In genomic region chr4:42600578-42600977, GRCh38 we compare ENCODE assay signal across 16 cellular contexts. TPM values are rescaled to one million over a fixed set of nuclear protein-coding genes. Genes with fewer than 3 reads are reported as not detected.
A peak's percentile ranks its signal among the peaks of the same experiment; 100 is the strongest.
DNase-seq lines count a peak whose midpoint lies in the region; ATAC-seq lines count a peak whose summit lies in the region.
"Had no signal": no experiment of that assay in that cellular context is flagged by ENCODE, and none has a peak within 500 bp of the region (broad histone marks: within the 10 kb centered on the region; RNA-seq: fewer than 3 reads in every experiment).

No MANE protein-coding gene starts in this region.

- peaks cover 12 to 23% (median 12%) of the 10 kb centered on the region in 3 donors for H3K4me1 Mint-ChIP-seq in naive B cell
- H3K4me1 Mint-ChIP-seq: activated CD4-positive, alpha-beta T cell treated with anti-CD3 and anti-CD28 coated beads for 36 hours had no signal

- DNase-seq in Kasumi-1 (lab: John Stamatoyannopoulos, UW) (peak; percentile 3 to 50), naive B cell (peak; percentile 19), Ammon's horn (ENCODE audit: low spot score) (no peak), ureter (ENCODE audit: low spot score) (no peak)
- no peak for DNase-seq in activated CD4-positive, alpha-beta T cell treated with anti-CD3 and anti-CD28 coated beads for 1 hour
- DNase-seq: activated CD4-positive, alpha-beta T cell treated with anti-CD3 and anti-CD28 coated beads for 36 hours; CD8-positive, alpha-beta T cell; foreskin fibroblast; NCI-H1417 treated with DMSO at 0.1 percent for 48 hours; NCI-H524 treated with DMSO at 0.1 percent for 48 hours had no signal

- no peaks in the 10 kb centered on the region for H3K27me3 Mint-ChIP-seq in naive B cell
- H3K27me3 Mint-ChIP-seq: activated CD4-positive, alpha-beta T cell treated with anti-CD3 and anti-CD28 coated beads for 36 hours; central memory CD8-positive, alpha-beta T cell; stimulated activated memory B cell treated with anti-CD40 and anti-IgM and Interleukin-4, amounts not matched to agents 10 μg/mL and 1 μg/mL and 100 μg/mL, for 72 hours had no signal

- ATAC-seq in GM18867 (IDR thresholded peaks at IDR 0.05; ENCODE audit: unreplicated experiment) (peak; percentile 60), HG02798 (IDR thresholded peaks at IDR 0.05; ENCODE audit: poor library complexity, unreplicated experiment) (peak; percentile 48), naive B cell (ENCODE audit: low read depth in 2 of 2) (peak; percentile 79 to 94)
- ATAC-seq: activated CD4-positive, alpha-beta T cell treated with anti-CD3 and anti-CD28 coated beads for 36 hours; activated naive CD4-positive, alpha-beta T cell treated with anti-CD3 and anti-CD28 coated beads, Interleukin-2, amount 50 U/mL, for 72 hours; CD8-positive, alpha-beta T cell; stimulated activated memory B cell treated with anti-CD40 and anti-IgM and Interleukin-4, amounts not matched to agents 10 μg/mL and 1 μg/mL and 100 μg/mL, for 72 hours had no signal

- peaks cover 9 to 12% of the 10 kb centered on the region in 2 donors for H3K36me3 Mint-ChIP-seq in naive B cell

- peak overlapping the region in 7 of 8 donors; percentile 23 to 80 (median 53) for H3K4me3 Mint-ChIP-seq in naive B cell
- H3K4me3 Mint-ChIP-seq: activated CD4-positive, alpha-beta T cell treated with anti-CD3 and anti-CD28 coated beads for 36 hours; activated T-helper 1 cell treated with anti-CD3 and anti-CD28 coated beads, Interleukin-12 subunit alpha, Interleukin-12 subunit beta, Interleukin-2, Interleukin-4 antibody, amounts not matched to agents 30 ng/mL and 10 ng/mL and 1 ng/mL, durations not matched to agents 14 hours and 24 hours and 36 hours; CD8-positive, alpha-beta T cell; central memory CD8-positive, alpha-beta T cell; stimulated activated memory B cell treated with anti-CD40 and anti-IgM and Interleukin-4, amounts not matched to agents 10 μg/mL and 1 μg/mL and 100 μg/mL, for 72 hours had no signal

- peak overlapping the region; percentile 24 to 87 (median 66) for H3K27ac Mint-ChIP-seq in naive B cell
- H3K27ac Mint-ChIP-seq: activated CD4-positive, alpha-beta T cell treated with anti-CD3 and anti-CD28 coated beads for 36 hours; activated naive CD4-positive, alpha-beta T cell treated with anti-CD3 and anti-CD28 coated beads, Interleukin-2, amount 50 U/mL, for 72 hours; activated T-helper 1 cell treated with anti-CD3 and anti-CD28 coated beads, Interleukin-12 subunit alpha, Interleukin-12 subunit beta, Interleukin-2, Interleukin-4 antibody, amounts not matched to agents 30 ng/mL and 10 ng/mL and 1 ng/mL, durations not matched to agents 14 hours and 24 hours and 36 hours; CD8-positive, alpha-beta T cell; stimulated activated memory B cell treated with anti-CD40 and anti-IgM and Interleukin-4, amounts not matched to agents 10 μg/mL and 1 μg/mL and 100 μg/mL, for 72 hours had no signal

- H3K9me3 Mint-ChIP-seq in naive B cell: no peaks in the 10 kb centered on the region
- H3K9me3 Mint-ChIP-seq: activated naive CD4-positive, alpha-beta T cell treated with anti-CD3 and anti-CD28 coated beads, Interleukin-2, amount 50 U/mL, for 72 hours; activated T-helper 1 cell treated with anti-CD3 and anti-CD28 coated beads, Interleukin-12 subunit alpha, Interleukin-12 subunit beta, Interleukin-2, Interleukin-4 antibody, amounts not matched to agents 30 ng/mL and 10 ng/mL and 1 ng/mL, durations not matched to agents 14 hours and 24 hours and 36 hours; CD8-positive, alpha-beta T cell; central memory CD8-positive, alpha-beta T cell; stimulated activated memory B cell treated with anti-CD40 and anti-IgM and Interleukin-4, amounts not matched to agents 10 μg/mL and 1 μg/mL and 100 μg/mL, for 72 hours had no signal

RNA-seq across cellular contexts. Expression of gene ATP8A1, which starts 56.3 kb away (rescaled TPM):
- 10 to 100 TPM; 16.7 to 31.0 (median 22.2) TPM for polyA plus RNA-seq in naive B cell (ENCODE audit: low read depth in 6 of 6)
- 12.5 TPM for total RNA-seq in ureter

Comparison
In these comparisons a context has a peak if more than half of its experiments do, and no peak if none do; other contexts are left out.
1. DNase-seq: peak in Kasumi-1 (2 of 2) and naive B cell (single experiment); none in Ammon's horn (single experiment), ureter (single experiment) and activated CD4-positive, alpha-beta T cell treated with anti-CD3 and anti-CD28 coated beads for 1 hour (single experiment).
2. Peak in every context shown above with its lines, with median percentiles within 50 percentile points of each other: ATAC-seq.